Comparison of ENCODE assay signal across 10 cellular contexts in the genomic region with DNA sequence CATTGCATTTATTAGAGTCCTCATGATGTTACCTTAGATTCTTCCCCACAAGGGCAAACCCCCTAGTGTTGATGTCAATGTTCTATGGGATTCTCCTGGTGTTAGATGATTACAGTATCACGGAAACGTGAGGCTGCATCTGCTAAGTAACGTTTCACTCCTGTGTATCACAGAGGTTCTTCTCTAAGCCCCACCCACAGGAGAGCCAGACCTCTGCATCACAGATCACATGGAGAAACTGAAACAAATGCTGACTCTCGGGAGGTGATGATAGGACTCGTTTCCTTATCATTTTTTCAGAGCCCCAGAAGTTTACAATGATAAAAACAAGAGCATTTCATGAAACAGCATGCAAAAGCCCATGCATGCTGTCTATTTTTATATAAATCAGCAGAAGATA.
DNase-seq lines count a peak whose midpoint lies in the region; ATAC-seq, FAIRE-seq and TF ChIP-seq lines count a peak whose summit lies in the region.
"Had no signal": no experiment of that assay in that cellular context is flagged by ENCODE, and none has a peak within 500 bp of the region (broad histone marks: within the 10 kb centered on the region; RNA-seq: fewer than 3 reads in every experiment).

No MANE protein-coding gene starts in this region.

- H3K4me2 ChIP-seq in DND-41 (ENCODE audit: insufficient read depth, low read length) = peak overlapping the region; percentile 47; the same call in 1 of the 2 replicates

- H3K27me3 Mint-ChIP-seq in IgD-negative memory B cell = peaks cover 13% of the 10 kb centered on the region
- H3K27me3 Mint-ChIP-seq in activated naive CD4-positive, alpha-beta T cell treated with anti-CD3 and anti-CD28 coated beads, Interleukin-2, amount 10 ng/mL, durations not matched to agents 7 days and 5 days = peaks cover 11% of the 10 kb centered on the region

- TF ChIP-seq CTCF in DND-41 (IDR thresholded peaks at IDR 0.05; ENCODE audit: borderline replicate concordance, extremely low read depth, low read length, poor library complexity, severe bottlenecking) = no peak

- FAIRE-seq in frontal cortex (lab: Jason Lieb, UNC) = no peak

- H4K20me1 ChIP-seq in DND-41 (ENCODE audit: insufficient read depth, low read length) = no peaks in the 10 kb centered on the region; the same call in 1 of the 2 replicates

- peak overlapping the region; percentile 14; the same call in 1 of the 2 replicates for H2AFZ ChIP-seq in DND-41 (ENCODE audit: low read depth, low read length)

- DNase-seq in DND-41 = peak; percentile 13
- DNase-seq in activated naive CD4-positive, alpha-beta T cell treated with anti-CD3 and anti-CD28 coated beads, Interleukin-2, amount 10 ng/mL, durations not matched to agents 7 days and 5 days = peak; percentile 74
- peak; percentile 10 for DNase-seq in stimulated activated naive CD8-positive, alpha-beta T cell treated with anti-CD3 and anti-CD28 coated beads, Interleukin-15, Interleukin-2, amounts not matched to agents 100 U/mL and 50 U/mL, for 24 hours
- DNase-seq in NCI-H1930 (lab: John Stamatoyannopoulos, UW) = no peak
- no peak for DNase-seq in foreskin melanocyte
- no peak for DNase-seq in frontal cortex (ENCODE audit: low spot score in 2 of 2)

- no peaks in the 10 kb centered on the region for H3K36me3 ChIP-seq in DND-41 (ENCODE audit: insufficient read depth, low read length)
- H3K36me3 ChIP-seq: adrenal gland had no signal

- no peaks in the 10 kb centered on the region for H3K36me3 Mint-ChIP-seq in IgD-negative memory B cell
- peaks cover 3% of the 10 kb centered on the region for H3K36me3 Mint-ChIP-seq in activated naive CD4-positive, alpha-beta T cell treated with anti-CD3 and anti-CD28 coated beads, Interleukin-2, amount 10 ng/mL, durations not matched to agents 7 days and 5 days

- H3K27ac Mint-ChIP-seq in IgD-negative memory B cell = peak overlapping the region in 1 of 3 donors; percentile 11
- H3K27ac Mint-ChIP-seq in activated naive CD4-positive, alpha-beta T cell treated with anti-CD3 and anti-CD28 coated beads, Interleukin-2, amount 10 ng/mL, durations not matched to agents 7 days and 5 days = peak overlapping the region; percentile 96

- peaks cover 6 to 20% (median 9%) of the 10 kb centered on the region in 3 donors for H3K4me1 Mint-ChIP-seq in IgD-negative memory B cell
- H3K4me1 Mint-ChIP-seq in activated naive CD4-positive, alpha-beta T cell treated with anti-CD3 and anti-CD28 coated beads, Interleukin-2, amount 10 ng/mL, durations not matched to agents 7 days and 5 days = peaks cover 69% of the 10 kb centered on the region

- H3K9me3 ChIP-seq in DND-41 (ENCODE audit: insufficient read depth, low read length, severe bottlenecking) = peaks cover 8% of the 10 kb centered on the region
- H3K9me3 ChIP-seq: adrenal gland had no signal

- H3K27ac ChIP-seq in DND-41 (ENCODE audit: low read length) = no peak overlapping the region
- H3K27ac ChIP-seq: adrenal gland had no signal

- H3K9me3 Mint-ChIP-seq in IgD-negative memory B cell = peaks cover 5 to 10% (median 5%) of the 10 kb centered on the region in 3 donors
- H3K9me3 Mint-ChIP-seq in activated naive CD4-positive, alpha-beta T cell treated with anti-CD3 and anti-CD28 coated beads, Interleukin-2, amount 10 ng/mL, durations not matched to agents 7 days and 5 days = peaks cover 8% of the 10 kb centered on the region

- 0 out of 2 replicates have a peak, but pooled peaks cover 8% of the 10 kb centered on the region for H3K4me1 ChIP-seq in DND-41 (ENCODE audit: insufficient read depth, low read length)
- H3K4me1 ChIP-seq: adrenal gland had no signal

- H3K27me3 ChIP-seq in DND-41 (ENCODE audit: insufficient read depth, low read length, poor library complexity) = no peaks in the 10 kb centered on the region
- H3K27me3 ChIP-seq: adrenal gland had no signal

- no peaks in the 10 kb centered on the region for H3K79me2 ChIP-seq in DND-41 (ENCODE audit: insufficient read depth, low read length)

- H3K4me3 ChIP-seq in DND-41 (ENCODE audit: low read depth in 1 of 2, low read length in 2 of 2) = 0 out of 4 replicates have a peak overlapping the region, but pooled peaks of 1 of the 2 experiments have one; percentile 8

- ATAC-seq in DND-41 (ENCODE audit: insufficient read depth, low read depth) (peak; percentile 72), GM21526 (IDR thresholded peaks at IDR 0.05; ENCODE audit: low FRiP score, unreplicated experiment) (peak; percentile 78)
- peak; percentile 65 for ATAC-seq in stimulated activated naive CD8-positive, alpha-beta T cell treated with anti-CD3 and anti-CD28 coated beads, Interleukin-15, Interleukin-2, amounts not matched to agents 100 U/mL and 50 U/mL, for 24 hours

- peak overlapping the region; percentile 76 to 94 (median 84) for H3K4me3 Mint-ChIP-seq in IgD-negative memory B cell
- H3K4me3 Mint-ChIP-seq in activated naive CD4-positive, alpha-beta T cell treated with anti-CD3 and anti-CD28 coated beads, Interleukin-2, amount 10 ng/mL, durations not matched to agents 7 days and 5 days = peak overlapping the region; percentile 62
- H3K4me3 Mint-ChIP-seq: neural crest cell had no signal

- CTCF ChIA-PET in activated naive CD4-positive, alpha-beta T cell treated with anti-CD3 and anti-CD28 coated beads, Interleukin-2, amount 10 ng/mL, durations not matched to agents 7 days and 5 days (lab: Charles Lee) = interaction anchor here (1.4 kb wide), 1 partner anchor 10 kb away, joined by 3 read pairs; no protein-coding TSS in a partner anchor

- H3K9ac ChIP-seq in DND-41 (ENCODE audit: low read depth, low read length) = no peak overlapping the region

Comparison
In these comparisons a context has a peak if more than half of its experiments do, and no peak if none do; other contexts are left out.
1. DNase-seq: peak in DND-41 (single experiment), activated naive CD4-positive, alpha-beta T cell treated with anti-CD3 and anti-CD28 coated beads, Interleukin-2, amount 10 ng/mL, durations not matched to agents 7 days and 5 days (single experiment) and stimulated activated naive CD8-positive, alpha-beta T cell treated with anti-CD3 and anti-CD28 coated beads, Interleukin-15, Interleukin-2, amounts not matched to agents 100 U/mL and 50 U/mL, for 24 hours (single experiment); none in NCI-H1930 (0 of 2), foreskin melanocyte (single experiment) and frontal cortex (0 of 2).
2. Peak in every context shown above with its lines, with median percentiles within 50 percentile points of each other: ATAC-seq.